16 cellular contexts compared by ENCODE assay signal in the genomic region with DNA sequence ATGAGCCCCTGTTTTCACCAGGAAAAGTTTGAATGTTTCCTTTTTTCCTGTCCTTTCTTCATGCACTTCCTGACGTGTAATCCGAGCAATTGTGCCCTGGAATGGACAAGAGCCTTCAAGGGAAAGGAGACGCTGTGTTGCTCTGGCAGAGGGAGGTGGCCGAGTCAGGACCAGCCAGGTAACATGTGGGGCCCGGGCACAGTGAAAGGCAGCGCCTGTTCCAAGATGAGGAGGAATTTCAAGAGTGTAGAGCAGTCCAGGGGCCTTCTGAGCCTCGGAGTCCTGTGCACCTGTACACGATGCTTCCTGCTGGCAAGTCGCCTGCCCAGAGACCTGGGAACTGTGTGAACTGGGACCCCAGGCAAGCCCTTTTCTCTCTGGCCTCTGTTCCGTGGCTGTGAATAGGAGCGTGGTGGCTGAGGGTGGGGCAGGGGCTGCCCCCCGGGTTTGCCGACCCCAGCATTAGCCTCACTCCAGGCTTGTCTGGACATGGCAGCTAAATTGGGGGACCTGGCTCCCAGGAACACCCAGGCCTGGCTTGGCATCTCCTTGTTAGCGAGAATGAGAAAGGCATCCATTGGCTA.
"Had no signal": no experiment of that assay in that cellular context is flagged by ENCODE, and none has a peak within 500 bp of the region (broad histone marks: within the 10 kb centered on the region; RNA-seq: fewer than 3 reads in every experiment).

No MANE protein-coding gene starts in this region.

- H3K36me3 ChIP-seq: upper lobe of right lung had no signal

- H3K27me3 Mint-ChIP-seq: activated CD8-positive, alpha-beta T cell treated with anti-CD3 and anti-CD28 coated beads for 36 hours had no signal

- H3K4me3 ChIP-seq: lung, SK-N-MC, upper lobe of right lung had no signal

- H3K4me3 Mint-ChIP-seq: activated CD8-positive, alpha-beta T cell treated with anti-CD3 and anti-CD28 coated beads for 36 hours; activated T-helper 17 cell treated with anti-CD3 and anti-CD28 coated beads, Interleukin-2, amount 50 U/mL, for 72 hours; effector memory CD8-positive, alpha-beta T cell; immature natural killer cell; stimulated activated memory B cell treated with anti-CD40 and anti-IgM and Interleukin-4, amounts not matched to agents 10 μg/mL and 1 μg/mL and 100 μg/mL, for 72 hours had no signal

- H3K27ac Mint-ChIP-seq: activated CD8-positive, alpha-beta T cell treated with anti-CD3 and anti-CD28 coated beads for 36 hours; activated T-helper 17 cell treated with anti-CD3 and anti-CD28 coated beads, Interleukin-2, amount 50 U/mL, for 72 hours; effector memory CD8-positive, alpha-beta T cell; immature natural killer cell; stimulated activated memory B cell treated with anti-CD40 and anti-IgM and Interleukin-4, amounts not matched to agents 10 μg/mL and 1 μg/mL and 100 μg/mL, for 72 hours had no signal

- DNase-seq: activated CD4-positive, alpha-beta T cell treated with anti-CD3 and anti-CD28 coated beads for 1 hour; activated CD8-positive, alpha-beta T cell treated with anti-CD3 and anti-CD28 coated beads for 36 hours; aorta; cerebellar nuclear complex; dermis blood vessel endothelial cell; effector memory CD8-positive, alpha-beta T cell; immature natural killer cell; left cardiac atrium; stimulated activated CD4-positive, alpha-beta T cell treated with anti-CD3 and anti-CD28 coated beads, Interleukin-2, amount 100 ng/mL, for 48 hours; T-helper 1 cell; T1000; upper lobe of right lung had no signal

- ATAC-seq: activated CD8-positive, alpha-beta T cell treated with anti-CD3 and anti-CD28 coated beads for 36 hours; activated T-helper 17 cell treated with anti-CD3 and anti-CD28 coated beads, Interleukin-2, amount 50 U/mL, for 72 hours; effector memory CD8-positive, alpha-beta T cell; left cardiac atrium; stimulated activated memory B cell treated with anti-CD40 and anti-IgM and Interleukin-4, amounts not matched to agents 10 μg/mL and 1 μg/mL and 100 μg/mL, for 72 hours; upper lobe of right lung had no signal

- H3K27ac ChIP-seq: SK-N-MC, upper lobe of right lung had no signal

- H3K4me1 Mint-ChIP-seq: activated T-helper 17 cell treated with anti-CD3 and anti-CD28 coated beads, Interleukin-2, amount 50 U/mL, for 72 hours; stimulated activated memory B cell treated with anti-CD40 and anti-IgM and Interleukin-4, amounts not matched to agents 10 μg/mL and 1 μg/mL and 100 μg/mL, for 72 hours had no signal

- H3K4me1 ChIP-seq: upper lobe of right lung had no signal

- H3K27me3 ChIP-seq: upper lobe of right lung had no signal
